Comparison of ENCODE assay signal across 8 cellular contexts in genomic region chr1:43549921-43550597, GRCh38. TPM values are rescaled to one million over a fixed set of nuclear protein-coding genes. Genes with fewer than 3 reads are reported as not detected.
DNase-seq lines count a peak whose midpoint lies in the region; ATAC-seq and TF ChIP-seq lines count a peak whose summit lies in the region.

No MANE protein-coding gene starts in this region.

- no peak for TF ChIP-seq CTCF in BE2C (IDR thresholded peaks at IDR 0.05; ENCODE audit: low read depth, low read length)

- peak overlapping the region; percentile 58 for H3K9ac ChIP-seq in mucosa of stomach (ENCODE audit: low read length)

- H3K4me3 ChIP-seq in mucosa of stomach (ENCODE audit: low read length) (no peak overlapping the region), BE2C (ENCODE audit: low read depth, low read length) (no peak overlapping the region)

- H3K4me1 ChIP-seq in mucosa of stomach (ENCODE audit: control insufficient read depth, insufficient read depth, low read length) (peaks cover 86% of the 10 kb centered on the region), BE2C (peaks cover 9% of the 10 kb centered on the region)

- peak; percentile 39 for DNase-seq in GM03348 (ENCODE audit: low spot score)
- peak; percentile 78 for DNase-seq in NCI-H2107 treated with DMSO at 0.1 percent for 48 hours (lab: John Stamatoyannopoulos, UW; ENCODE audit: unreplicated experiment)
- DNase-seq in dermis blood vessel endothelial cell = peak; percentile 40
- DNase-seq in NCI-H2171 treated with DMSO at 0.1 percent for 48 hours (lab: John Stamatoyannopoulos, UW) = no peak
- no peak for DNase-seq in BE2C
- DNase-seq in NOMO-1 (lab: John Stamatoyannopoulos, UW; ENCODE audit: unreplicated experiment in 2 of 2) = no peak

- H3K27me3 ChIP-seq in mucosa of stomach (ENCODE audit: control insufficient read depth, insufficient read depth, low read length) (no peaks in the 10 kb centered on the region), BE2C (no peaks in the 10 kb centered on the region)

- H3K36me3 ChIP-seq in mucosa of stomach (ENCODE audit: control insufficient read depth, insufficient read depth, low read length) (no peaks in the 10 kb centered on the region), BE2C (no peaks in the 10 kb centered on the region)

- H3K9me3 ChIP-seq in mucosa of stomach (ENCODE audit: control insufficient read depth, low read length) = no peaks in the 10 kb centered on the region
- no peaks in the 10 kb centered on the region for H3K9me3 ChIP-seq in BE2C

- ATAC-seq in HG03442 (IDR thresholded peaks at IDR 0.05; ENCODE audit: unreplicated experiment) = no peak

RNA-seq across cellular contexts. Expression of gene PTPRF, which starts 19.4 kb away (rescaled TPM):
- 108 and 353 TPM in 2 replicates for total RNA-seq in dermis blood vessel endothelial cell
- polyA plus RNA-seq in BE2C (2012; ENCODE audit: insufficient read depth, insufficient read length, low read depth) = 8.3 TPM

Comparison
In these comparisons a context has a peak if more than half of its experiments do, and no peak if none do; other contexts are left out.
1. DNase-seq: peak in GM03348 (single experiment), NCI-H2107 treated with DMSO at 0.1 percent for 48 hours (single experiment) and dermis blood vessel endothelial cell (single experiment); none in NCI-H2171 treated with DMSO at 0.1 percent for 48 hours (single experiment), BE2C (single experiment) and NOMO-1 (0 of 2).